15 cellular contexts compared by ENCODE assay signal in genomic region chr18:58520964-58521363, GRCh38.
A peak's percentile ranks its signal among the peaks of the same experiment; 100 is the strongest.
DNase-seq lines count a peak whose midpoint lies in the region; ATAC-seq, FAIRE-seq and TF ChIP-seq lines count a peak whose summit lies in the region.
"Had no signal": no experiment of that assay in that cellular context is flagged by ENCODE, and none has a peak within 500 bp of the region (broad histone marks: within the 10 kb centered on the region; RNA-seq: fewer than 3 reads in every experiment).

No MANE protein-coding gene starts in this region.

- H3K36me3 ChIP-seq in SK-N-SH (replicated peaks in 1 of 2; ENCODE audit: control insufficient read depth in 1 of 2, insufficient read depth in 2 of 2, low read length in 1 of 2) = no peaks in the 10 kb centered on the region
- H3K36me3 ChIP-seq: pancreas, vagina had no signal

- no peak overlapping the region for H3K9ac ChIP-seq in SK-N-SH

- H3K9me3 ChIP-seq in SK-N-SH = no peaks in the 10 kb centered on the region
- H3K9me3 ChIP-seq: pancreas, vagina had no signal

- no peaks in the 10 kb centered on the region for H3K79me2 ChIP-seq in SK-N-SH (ENCODE audit: insufficient read depth)

- CTCF ChIA-PET in SK-N-SH (lab: Yijun Ruan, JAX) = interaction anchor here (1.4 to 4.0 kb wide), 4 partner anchors 9 to 243 kb away, joined by 4 to 16 read pairs (median 8); no protein-coding TSS in a partner anchor

- no peak overlapping the region for H3K4me2 ChIP-seq in SK-N-SH

- no peak overlapping the region for H3K27ac ChIP-seq in SK-N-SH (ENCODE audit: low read depth in 2 of 2, low read length in 1 of 2)
- H3K27ac ChIP-seq: pancreas, vagina had no signal

- no peak for DNase-seq in SK-N-SH
- peak; percentile 53 for DNase-seq in RCC 7860 (ENCODE audit: low spot score)
- DNase-seq in iris pigment epithelial cell (ENCODE audit: low read depth) = peak; percentile 61
- no peak for DNase-seq in sciatic nerve (ENCODE audit: low spot score)
- no peak for DNase-seq in NCI-H2171 (lab: John Stamatoyannopoulos, UW)
- no peak for DNase-seq in cardiac septum (ENCODE audit: low spot score)
- DNase-seq: activated CD4-positive, CD25-positive, alpha-beta regulatory T cell treated with anti-CD3 and anti-CD28 coated beads, Interleukin-2, amount 50 U/mL, for 72 hours; activated effector memory CD4-positive, alpha-beta T cell treated with anti-CD3 and anti-CD28 coated beads, Interleukin-2, amount 50 U/mL, for 16 hours; erythroblast; H9; NCI-H1930; pancreas had no signal

- H4K20me1 ChIP-seq in SK-N-SH (ENCODE audit: insufficient read depth) = no peaks in the 10 kb centered on the region

- H3K4me3 ChIP-seq in SK-N-SH (ENCODE audit: low read depth in 2 of 2, low read length in 1 of 2) = no peak overlapping the region
- H3K4me3 ChIP-seq: pancreas, vagina had no signal

- TF ChIP-seq EP300 in SK-N-SH (IDR thresholded peaks at IDR 0.05; ENCODE audit: borderline replicate concordance in 1 of 2, low read depth in 1 of 2, low read length in 1 of 2) = no peak

- WGBS in SK-N-SH (ENCODE audit: low lambda C conversion rate) = 74% methylated on average over 3 of the region's 4 CpGs

- peak; percentile 16 for FAIRE-seq in RCC 7860 (lab: Jason Lieb, UNC)
- FAIRE-seq: pancreas had no signal

- peaks cover 2% of the 10 kb centered on the region for H3F3A ChIP-seq in SK-N-SH (replicated peaks; ENCODE audit: insufficient read depth)

- no peaks in the 10 kb centered on the region for H3K27me3 ChIP-seq in SK-N-SH (ENCODE audit: insufficient read depth)
- H3K27me3 ChIP-seq: pancreas, vagina had no signal

- TF ChIP-seq CTCF in SK-N-SH (IDR thresholded peaks at IDR 0.05) = no peak

- no peaks in the 10 kb centered on the region for H3K9me2 ChIP-seq in SK-N-SH

- intact Hi-C loops in sciatic nerve (cut with DNase I) (no loop called here), cardiac septum (cut with DNase I) (no loop called here)

- POLR2A ChIA-PET in SK-N-SH (lab: Yijun Ruan, JAX) = interaction anchor here (1.1 kb wide), 1 partner anchor 45 kb away, joined by 3 read pairs; no protein-coding TSS in a partner anchor

- ATAC-seq in SK-N-SH treated with all-trans-retinoic acid at 6 μM for 48 hours = 0 out of 3 replicates have a peak, but pooled peaks have one; percentile 26
- peak; percentile 39 for ATAC-seq in GM18868 (IDR thresholded peaks at IDR 0.05; ENCODE audit: unreplicated experiment)
- ATAC-seq in sciatic nerve = no peak
- ATAC-seq: pancreas had no signal

- H2AFZ ChIP-seq in SK-N-SH (ENCODE audit: low read depth) = no peak overlapping the region

- no peak for TF ChIP-seq RAD21 in SK-N-SH (IDR thresholded peaks at IDR 0.05; ENCODE audit: low read length)

- no peaks in the 10 kb centered on the region; a peak in 1 of 4 replicates for H3K4me1 ChIP-seq in SK-N-SH (ENCODE audit: control insufficient read depth in 1 of 2, insufficient read depth in 2 of 2, low read depth in 1 of 2, low read length in 1 of 2)
- H3K4me1 ChIP-seq: vagina had no signal

TF ChIP-seq in SK-N-SH treated with all-trans-retinoic acid at 6 μM for 48 hours, 23 proteins besides CTCF, POLR2A, EP300 and RAD21 (continues in another document):
- TF ChIP-seq ZNF565 (CRISPR knock-in tag; conservative IDR thresholded peaks at IDR 0.05; ENCODE audit: low read depth) (no peak), GLIS3 (CRISPR knock-in tag; IDR thresholded peaks at IDR 0.05) (no peak), SNAI2 (CRISPR knock-in tag; IDR thresholded peaks at IDR 0.05) (no peak), ZFP30 (CRISPR knock-in tag; IDR thresholded peaks at IDR 0.05) (no peak), ZFP3 (CRISPR knock-in tag; IDR thresholded peaks at IDR 0.05) (no peak), TOX (CRISPR knock-in tag; IDR thresholded peaks at IDR 0.05; ENCODE audit: borderline replicate concordance) (no peak), ZNF70 (CRISPR knock-in tag; IDR thresholded peaks at IDR 0.05) (no peak), CREB5 (CRISPR knock-in tag; IDR thresholded peaks at IDR 0.05; ENCODE audit: low read depth) (no peak), ARNTL (CRISPR knock-in tag; IDR thresholded peaks at IDR 0.05; ENCODE audit: borderline replicate concordance, low read depth) (no peak), TSHZ2 (CRISPR knock-in tag; IDR thresholded peaks at IDR 0.05) (no peak)

TF ChIP-seq in SK-N-SH, 30 proteins besides CTCF, POLR2A, EP300 and RAD21:
- no peak for TF ChIP-seq SMC3 (IDR thresholded peaks at IDR 0.05; ENCODE audit: low read depth, low read length)
- no peak for TF ChIP-seq FOXM1 (IDR thresholded peaks at IDR 0.05; ENCODE audit: low read depth)
- TF ChIP-seq ELF1 (IDR thresholded peaks at IDR 0.05) = no peak
- no peak for TF ChIP-seq NFIC (IDR thresholded peaks at IDR 0.05; ENCODE audit: borderline replicate concordance)

Comparison
In these comparisons a context has a peak if more than half of its experiments do, and no peak if none do; other contexts are left out.
1. DNase-seq: peak in RCC 7860 (single experiment) and iris pigment epithelial cell (single experiment); none in SK-N-SH (single experiment), sciatic nerve (single experiment), NCI-H2171 (single experiment) and cardiac septum (single experiment).